26 cellular contexts compared by ENCODE assay signal in the genomic region with DNA sequence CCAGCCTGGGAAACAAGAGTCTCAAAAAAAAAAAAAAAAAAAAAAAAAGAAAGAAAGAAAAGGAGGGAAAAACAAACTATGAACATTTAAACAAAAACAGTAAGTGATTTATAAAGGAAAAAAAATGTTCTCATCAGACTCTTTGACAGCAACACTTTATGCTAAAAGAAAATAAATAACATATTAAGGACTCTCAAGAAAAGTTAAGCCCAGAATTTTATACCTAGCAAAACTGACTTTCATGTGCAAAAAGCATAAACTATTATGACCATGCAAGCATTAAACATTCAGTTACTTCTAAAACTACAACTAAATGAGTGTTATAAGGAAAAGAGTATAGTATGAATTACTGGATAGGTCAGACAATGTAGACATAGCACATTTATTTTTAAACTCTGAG.
DNase-seq lines count a peak whose midpoint lies in the region; ATAC-seq, FAIRE-seq and TF ChIP-seq lines count a peak whose summit lies in the region.
"Had no signal": no experiment of that assay in that cellular context is flagged by ENCODE, and none has a peak within 500 bp of the region (broad histone marks: within the 10 kb centered on the region; RNA-seq: fewer than 3 reads in every experiment).

No MANE protein-coding gene starts in this region.

- peak; percentile 50 for FAIRE-seq in G401.6 (lab: Jason Lieb, UNC)
- no peak for FAIRE-seq in K562 (lab: Jason Lieb, UNC)
- FAIRE-seq: GM12878, GM12892, GM18507, GM19239 had no signal

- no peak overlapping the region for H3K4me2 ChIP-seq in PC-9
- H3K4me2 ChIP-seq in K562 (ENCODE audit: insufficient read depth, low read length) = no peak overlapping the region
- H3K4me2 ChIP-seq: BLaER1 had no signal

- POLR2A ChIA-PET in HEK293 (lab: Yijun Ruan, JAX) (no interaction called here), PC-9 (lab: Charles Lee; ENCODE audit: unreplicated experiment) (no interaction called here), K562 (lab: Yijun Ruan, JAX) (interaction anchor here (0.6 kb wide), 1 partner anchor 314 kb away, joined by 3 read pairs; no protein-coding TSS in a partner anchor)

- TF ChIP-seq CTCF in HEK293 (tag by site-specific recombination; IDR thresholded peaks at IDR 0.05) (no peak), PC-9 (conservative IDR thresholded peaks at IDR 0.05) (no peak), K562 (IDR thresholded peaks at IDR 0.05 in 2 of 3, conservative IDR thresholded peaks at IDR 0.05 in 1 of 3; ENCODE audit: insufficient read depth in 2 of 3, low read depth in 1 of 3, low read length in 3 of 3) (no peak), upper lobe of right lung (IDR thresholded peaks at IDR 0.05) (no peak)

- H4K20me1 ChIP-seq in PC-9 (ENCODE audit: insufficient read depth) = no peaks in the 10 kb centered on the region
- H4K20me1 ChIP-seq in K562 (replicated peaks; ENCODE audit: control insufficient read depth, insufficient read depth, low read length) = no peaks in the 10 kb centered on the region

- ATAC-seq in K562 (no peak), GM18867 (IDR thresholded peaks at IDR 0.05; ENCODE audit: unreplicated experiment) (no peak), Right ventricle myocardium inferior (no peak), upper lobe of right lung (no peak)
- ATAC-seq: GM12878 had no signal

- in situ Hi-C loops in K562 (cut with MboI) = no loop called here

- no peak for TF ChIP-seq EP300 in K562 (IDR thresholded peaks at IDR 0.05; ENCODE audit: low read length)

- CTCF ChIA-PET in HEK293 (lab: Yijun Ruan, JAX) = interaction anchor here (0.7 kb wide), 1 partner anchor 303 kb away, joined by 3 read pairs; no protein-coding TSS in a partner anchor
- CTCF ChIA-PET in PC-9 (lab: Charles Lee) = no interaction called here
- CTCF ChIA-PET in K562 (lab: Yijun Ruan, JAX; ENCODE audit: low intra/inter-chr PET ratio) = no interaction called here

- H3K27ac ChIP-seq in HEK293 (ENCODE audit: extremely low read depth, low read depth, low read length) = no peak overlapping the region
- no peak overlapping the region for H3K27ac ChIP-seq in PC-9
- H3K27ac ChIP-seq in K562 (ENCODE audit: extremely low read depth, low read depth, low read length) = no peak overlapping the region
- no peak overlapping the region for H3K27ac ChIP-seq in upper lobe of right lung
- H3K27ac ChIP-seq: BLaER1 had no signal

- no peak for TF ChIP-seq POLR2A in K562 (conservative IDR thresholded peaks at IDR 0.05)

- peaks cover 27% of the 10 kb centered on the region for H3F3A ChIP-seq in PC-9 (ENCODE audit: insufficient read depth, low read depth)

- H3K4me3 ChIP-seq in HEK293 (ENCODE audit: low read depth, low read length) (no peak overlapping the region), PC-9 (0 out of 2 replicates have a peak overlapping the region, but pooled peaks have one; percentile 3), K562 (no peak overlapping the region), upper lobe of right lung (no peak overlapping the region)
- H3K4me3 ChIP-seq: BLaER1, GM12878 had no signal

- H2AFZ ChIP-seq in PC-9 (no peak overlapping the region), K562 (ENCODE audit: low read depth, low read length) (no peak overlapping the region)

- TF ChIP-seq RAD21 in K562 (CRISPR knock-in tag; conservative IDR thresholded peaks at IDR 0.05 in 1 of 2, IDR thresholded peaks at IDR 0.05 in 1 of 2) = no peak

- DNase-seq in PC-9 = no peak
- no peak for DNase-seq in K562 (ENCODE audit: extremely low read depth in 1 of 4, low spot score in 3 of 4)
- no peak for DNase-seq in DMS79 treated with DMSO at 0.1 percent for 48 hours (lab: John Stamatoyannopoulos, UW)
- DNase-seq in Right ventricle myocardium inferior (ENCODE audit: missing footprints) = no peak
- no peak for DNase-seq in upper lobe of right lung
- DNase-seq: 8988T; ACHN; BE2C; C1 segment of cervical spinal cord; CD4-positive, alpha-beta memory T cell; CD4-positive, CD25-positive, alpha-beta regulatory T cell; CD8-positive, alpha-beta memory T cell; COR-L47; DMS 273 treated with DMSO at 0.1 percent for 48 hours; DMS153; DMS53; DMS79; GDM1 had no signal

- BruUV-seq in PC-9 (replicated peaks; lab: Mats Ljungman, UMichigan) (no TSS peak), K562 (replicated peaks; lab: Mats Ljungman, UMichigan) (no TSS peak)

- H3K27me3 ChIP-seq in PC-9 (ENCODE audit: insufficient read depth, low read depth) (no peaks in the 10 kb centered on the region), K562 (ENCODE audit: control insufficient read depth in 2 of 2, insufficient read depth in 2 of 2, low read length in 2 of 2) (peaks cover 0 to 21% of the 10 kb centered on the region in 2 experiments), upper lobe of right lung (peaks cover 9% of the 10 kb centered on the region)
- H3K27me3 ChIP-seq: BE2C, BLaER1 had no signal

- intact Hi-C loops in PC-9 (cut with micrococcal nuclease; ENCODE audit: unreplicated experiment) = loop anchor here (10.0 kb wide), 1 partner anchor 544 kb away; no protein-coding TSS in a partner anchor
- intact Hi-C loops in K562 (cut with micrococcal nuclease) = loop anchor here (10.0 kb wide), 1 partner anchor 544 kb away; no protein-coding TSS in a partner anchor
- intact Hi-C loops in Right ventricle myocardium inferior (cut with DNase I) = no loop called here
- intact Hi-C loops in upper lobe of right lung (cut with DNase I) = no loop called here

- H3K9me2 ChIP-seq in PC-9 (ENCODE audit: insufficient read depth) = no peaks in the 10 kb centered on the region

- no peaks in the 10 kb centered on the region for H3K9me1 ChIP-seq in K562 (ENCODE audit: control insufficient read depth, insufficient read depth, low read length)

- H3K79me2 ChIP-seq in PC-9 (ENCODE audit: low read depth) (no peaks in the 10 kb centered on the region), K562 (ENCODE audit: control insufficient read depth, insufficient read depth, low read length) (no peaks in the 10 kb centered on the region)

- H3K9me3 ChIP-seq in HEK293 (ENCODE audit: control insufficient read depth, insufficient read depth, low read depth, low read length) (no peaks in the 10 kb centered on the region), PC-9 (ENCODE audit: insufficient read depth, low read depth) (peaks cover 11% of the 10 kb centered on the region), K562 (replicated peaks; ENCODE audit: control insufficient read depth, insufficient read depth, low read depth, low read length) (no peaks in the 10 kb centered on the region), upper lobe of right lung (peaks cover 5% of the 10 kb centered on the region)
- H3K9me3 ChIP-seq: BE2C had no signal

- no peak overlapping the region for H3K9ac ChIP-seq in K562 (ENCODE audit: insufficient read depth in 1 of 2, low read depth in 2 of 2, low read length in 2 of 2)
- H3K9ac ChIP-seq: BLaER1 had no signal

- H3K36me3 ChIP-seq in HEK293 (ENCODE audit: control insufficient read depth in 2 of 2, insufficient read depth in 1 of 2, low read length in 2 of 2) (peaks cover 0 to 3% of the 10 kb centered on the region in 2 experiments; a peak in 1 of 3 replicates), PC-9 (ENCODE audit: low read depth) (peaks cover 15% of the 10 kb centered on the region; the same call in 1 of the 2 replicates), K562 (ENCODE audit: control insufficient read depth, insufficient read depth, low read length) (no peaks in the 10 kb centered on the region), upper lobe of right lung (no peaks in the 10 kb centered on the region)
- H3K36me3 ChIP-seq: BE2C had no signal

- no peaks in the 10 kb centered on the region for H3K4me1 ChIP-seq in HEK293 (ENCODE audit: control insufficient read depth, insufficient read depth, low read length)
- peaks cover 14% of the 10 kb centered on the region for H3K4me1 ChIP-seq in PC-9 (replicated peaks; ENCODE audit: insufficient read depth)
- peaks cover 0 to 4% of the 10 kb centered on the region in 2 experiments; a peak in 2 of 5 replicates for H3K4me1 ChIP-seq in K562 (replicated peaks in 1 of 2; ENCODE audit: control insufficient read depth in 2 of 2, insufficient read depth in 2 of 2, low read length in 2 of 2)
- no peaks in the 10 kb centered on the region for H3K4me1 ChIP-seq in upper lobe of right lung
- H3K4me1 ChIP-seq: BE2C had no signal

TF ChIP-seq in HEK293, 187 proteins besides CTCF, POLR2A, EP300 and RAD21:
- TF ChIP-seq ZBTB21 (tag by site-specific recombination; IDR thresholded peaks at IDR 0.05) (no peak), ZNF223 (tag by site-specific recombination; IDR thresholded peaks at IDR 0.05) (no peak), SETDB1 (IDR thresholded peaks at IDR 0.05; ENCODE audit: insufficient read length, low read length) (peak; percentile 51), ZNF785 (tag by site-specific recombination; IDR thresholded peaks at IDR 0.05) (no peak), ZEB2 (tag by site-specific recombination; IDR thresholded peaks at IDR 0.05) (no peak)

TF ChIP-seq in K562, 482 proteins besides CTCF, POLR2A, EP300 and RAD21:
- TF ChIP-seq XRCC3 (IDR thresholded peaks at IDR 0.05) (no peak), ZFP1 (CRISPR knock-in tag; IDR thresholded peaks at IDR 0.05) (peak; percentile 84)
TF ChIP-seq in K562: peak in this region for 1.

Comparison
In these comparisons a context has a peak if more than half of its experiments do, and no peak if none do; other contexts are left out.
1. intact Hi-C loops: an anchor here in PC-9 (10.0 kb wide) and K562 (10.0 kb wide); none called in Right ventricle myocardium inferior and upper lobe of right lung.